Comparison of ENCODE assay signal across 14 cellular contexts in genomic region chr12:123474493-123475255, GRCh38.
DNase-seq lines count a peak whose midpoint lies in the region; ATAC-seq and TF ChIP-seq lines count a peak whose summit lies in the region.
"Had no signal": no experiment of that assay in that cellular context is flagged by ENCODE, and none has a peak within 500 bp of the region (broad histone marks: within the 10 kb centered on the region; RNA-seq: fewer than 3 reads in every experiment).

No MANE protein-coding gene starts in this region.

- TF ChIP-seq CTCF in SU-DHL-6 (IDR thresholded peaks at IDR 0.05; ENCODE audit: insufficient read depth, low read length, poor library complexity, severe bottlenecking), result no peak
- TF ChIP-seq CTCF in parathyroid adenoma (IDR thresholded peaks at IDR 0.05), result no peak

- H3K27me3 Mint-ChIP-seq in effector memory CD8-positive, alpha-beta T cell, result no peaks in the 10 kb centered on the region

- H3K9me3 ChIP-seq in SU-DHL-6 (ENCODE audit: insufficient read depth, low read length), result no peaks in the 10 kb centered on the region
- no peaks in the 10 kb centered on the region for H3K9me3 ChIP-seq in parathyroid adenoma (ENCODE audit: control insufficient read depth, low read length)
- H3K9me3 ChIP-seq: body of pancreas, esophagus squamous epithelium had no signal

- no peaks in the 10 kb centered on the region for H3K9me3 Mint-ChIP-seq in effector memory CD8-positive, alpha-beta T cell

- H3K27me3 ChIP-seq in SU-DHL-6 (ENCODE audit: low read length) (no peaks in the 10 kb centered on the region), parathyroid adenoma (ENCODE audit: control insufficient read depth, insufficient read depth, low read length) (no peaks in the 10 kb centered on the region)
- H3K27me3 ChIP-seq: body of pancreas, esophagus squamous epithelium had no signal

- H3K27ac Mint-ChIP-seq in effector memory CD8-positive, alpha-beta T cell, result peak overlapping the region; percentile 44 to 74

- peak overlapping the region in 1 of 2 donors; percentile 66 for H3K4me3 Mint-ChIP-seq in effector memory CD8-positive, alpha-beta T cell

- H3K4me1 Mint-ChIP-seq in effector memory CD8-positive, alpha-beta T cell (ENCODE audit: low read depth in 2 of 2), result peaks cover 9 to 10% of the 10 kb centered on the region in 2 donors

- H3K4me3 ChIP-seq in SU-DHL-6 (ENCODE audit: insufficient read depth, low read length, poor library complexity, severe bottlenecking), result no peak overlapping the region
- no peak overlapping the region for H3K4me3 ChIP-seq in parathyroid adenoma (ENCODE audit: low read depth, low read length)
- H3K4me3 ChIP-seq: body of pancreas, esophagus squamous epithelium had no signal

- H3K79me2 ChIP-seq in SU-DHL-6 (ENCODE audit: insufficient read depth, low read length) (no peaks in the 10 kb centered on the region), parathyroid adenoma (peaks cover 10% of the 10 kb centered on the region)

- no peaks in the 10 kb centered on the region for H3F3A ChIP-seq in SU-DHL-6 (ENCODE audit: insufficient read depth)

- no peaks in the 10 kb centered on the region for H3K9me2 ChIP-seq in SU-DHL-6 (replicated peaks; ENCODE audit: insufficient read depth, low read length)

- H3K36me3 ChIP-seq in SU-DHL-6 (ENCODE audit: low read length) (no peaks in the 10 kb centered on the region), parathyroid adenoma (ENCODE audit: control insufficient read depth, insufficient read depth, low read length) (no peaks in the 10 kb centered on the region)

- no peak overlapping the region for H2AFZ ChIP-seq in SU-DHL-6 (ENCODE audit: low read depth, low read length, severe bottlenecking)
- H2AFZ ChIP-seq in parathyroid adenoma, result peak overlapping the region; percentile 63

- peak; percentile 27 for ATAC-seq in effector memory CD8-positive, alpha-beta T cell (replicated peaks)
- ATAC-seq: body of pancreas, Panc1 had no signal

- no peak overlapping the region for H3K27ac ChIP-seq in SU-DHL-6 (ENCODE audit: low read depth, low read length)
- peak overlapping the region; percentile 82 for H3K27ac ChIP-seq in parathyroid adenoma
- H3K27ac ChIP-seq: body of pancreas had no signal

- no peak overlapping the region for H3K9ac ChIP-seq in SU-DHL-6 (ENCODE audit: low read length)
- no peak overlapping the region for H3K9ac ChIP-seq in parathyroid adenoma

- DNase-seq in DMS53 treated with DMSO at 0.1 percent for 48 hours (lab: John Stamatoyannopoulos, UW; ENCODE audit: unreplicated experiment) (peak; percentile 9), GM19240 (ENCODE audit: insufficient read length, low spot score) (no peak), NCI-H146 (lab: John Stamatoyannopoulos, UW) (no peak), NK-92 (lab: John Stamatoyannopoulos, UW; ENCODE audit: unreplicated experiment) (no peak)
- DNase-seq in effector memory CD8-positive, alpha-beta T cell, result no peak
- DNase-seq: body of pancreas; EL; esophagus squamous epithelium; NCI-H1105 treated with DMSO at 0.1 percent for 48 hours; occipital lobe; stimulated activated CD4-positive, alpha-beta T cell treated with anti-CD3 and anti-CD28 coated beads, Interleukin-2, amount 100 ng/mL, for 48 hours had no signal

- peaks cover 4% of the 10 kb centered on the region for H3K36me3 Mint-ChIP-seq in effector memory CD8-positive, alpha-beta T cell (ENCODE audit: insufficient read depth)

- peaks cover 16% of the 10 kb centered on the region for H3K4me1 ChIP-seq in parathyroid adenoma
- H3K4me1 ChIP-seq: body of pancreas, esophagus squamous epithelium had no signal

- H4K20me1 ChIP-seq in SU-DHL-6 (ENCODE audit: low read depth, low read length), result no peaks in the 10 kb centered on the region

- peak overlapping the region; percentile 5 for H3K4me2 ChIP-seq in SU-DHL-6 (ENCODE audit: low read depth, low read length, poor library complexity, severe bottlenecking)
- H3K4me2 ChIP-seq in parathyroid adenoma (ENCODE audit: low read length), result peak overlapping the region; percentile 57
